In genomic region chr10:44993226-44993921, GRCh38 we compare ENCODE assay signal across 14 cellular contexts. TPM values are rescaled to one million over a fixed set of nuclear protein-coding genes. Genes with fewer than 3 reads are reported as not detected.
DNase-seq lines count a peak whose midpoint lies in the region; ATAC-seq, FAIRE-seq and TF ChIP-seq lines count a peak whose summit lies in the region.
"Had no signal": no experiment of that assay in that cellular context is flagged by ENCODE, and none has a peak within 500 bp of the region (broad histone marks: within the 10 kb centered on the region; RNA-seq: fewer than 3 reads in every experiment).

No MANE protein-coding gene starts in this region.

- no peak for DNase-seq in IMR-90
- DNase-seq in astrocyte (ENCODE audit: low read depth): no peak
- no peak for DNase-seq in lower lobe of right lung
- no peak for DNase-seq in stomach
- no peak for DNase-seq in activated CD4-positive, CD25-positive, alpha-beta regulatory T cell treated with anti-CD3 and anti-CD28 coated beads, Interleukin-2, amount 50 U/mL, for 72 hours
- no peak for DNase-seq in NCI-H82 (lab: John Stamatoyannopoulos, UW)
- DNase-seq in NCI-H2196 treated with DMSO at 0.1 percent for 48 hours (lab: John Stamatoyannopoulos, UW; ENCODE audit: unreplicated experiment): no peak
- DNase-seq: activated CD4-positive, alpha-beta T cell treated with anti-CD3 and anti-CD28 coated beads, Interleukin-2, amount 50 U/mL, for 48 hours; kidney glomerular epithelial cell; NCI-H2107; OCI-M1 had no signal

- peak overlapping the region; percentile 77 for H3K9ac ChIP-seq in IMR-90 (ENCODE audit: low read depth, low read length)
- H3K9ac ChIP-seq in astrocyte (ENCODE audit: low read length): no peak overlapping the region

- H3K56ac ChIP-seq in IMR-90 (ENCODE audit: extremely low read depth, insufficient read depth, low read length): peak overlapping the region; percentile 88

- H3K4me1 ChIP-seq in IMR-90 (ENCODE audit: control insufficient read depth, insufficient read depth, low read length) (peaks cover 51% of the 10 kb centered on the region), astrocyte (ENCODE audit: insufficient read depth, low read length) (no peaks in the 10 kb centered on the region), lower lobe of right lung (peaks cover 72% of the 10 kb centered on the region), stomach (peaks cover 35 to 74% (median 69%) of the 10 kb centered on the region in 4 donors)

- H3K4me2 ChIP-seq in IMR-90 (ENCODE audit: low read depth, low read length): no peak overlapping the region; the same call in 1 of the 2 replicates
- H3K4me2 ChIP-seq in astrocyte (ENCODE audit: low read length): no peak overlapping the region

- H4K5ac ChIP-seq in IMR-90 (ENCODE audit: low read depth, low read length): peak overlapping the region; percentile 96

- dilution Hi-C loops in IMR-90 (cut with HindIII; ENCODE audit: low sequenced_read_pairs, unreplicated experiment): no loop called here

- H3K18ac ChIP-seq in IMR-90 (ENCODE audit: low read depth, low read length): peak overlapping the region; percentile 99

- no TSS peak for BruUV-seq in IMR-90 (replicated peaks; lab: Mats Ljungman, UMichigan)

- H4K20me1 ChIP-seq in IMR-90 (ENCODE audit: insufficient read depth, low read length) (no peaks in the 10 kb centered on the region), astrocyte (ENCODE audit: insufficient read depth, low read length) (no peaks in the 10 kb centered on the region)

- peak overlapping the region; percentile 93 for H3K23ac ChIP-seq in IMR-90 (ENCODE audit: low read depth, low read length)

- H3K9me3 ChIP-seq in IMR-90 (ENCODE audit: control insufficient read depth, insufficient read depth, low read length) (no peaks in the 10 kb centered on the region), astrocyte (ENCODE audit: insufficient read depth, low read depth, low read length) (no peaks in the 10 kb centered on the region), lower lobe of right lung (no peaks in the 10 kb centered on the region), stomach (no peaks in the 10 kb centered on the region)

- in situ Hi-C loops in IMR-90 (cut with MboI; ENCODE audit: low sequenced_read_pairs): loop anchor here (25.0 kb wide), 4 partner anchors 1019 to 1856 kb away; partner anchors contain the start of genes CSGALNACT2 and HNRNPF

- TF ChIP-seq CTCF in IMR-90 (conservative IDR thresholded peaks at IDR 0.05; ENCODE audit: low read depth, low read length): no peak
- no peak for TF ChIP-seq CTCF in astrocyte (IDR thresholded peaks at IDR 0.05; ENCODE audit: insufficient read depth, low read depth, low read length)
- no peak for TF ChIP-seq CTCF in lower lobe of right lung (IDR thresholded peaks at IDR 0.05)
- TF ChIP-seq CTCF in stomach (IDR thresholded peaks at IDR 0.05): no peak

- H3K4ac ChIP-seq in IMR-90 (ENCODE audit: low read depth, low read length): peak overlapping the region; percentile 99

- peak overlapping the region; percentile 53 for H3K27ac Mint-ChIP-seq in astrocyte (ENCODE audit: unreplicated experiment)
- H3K27ac Mint-ChIP-seq: activated naive CD4-positive, alpha-beta T cell treated with anti-CD3 and anti-CD28 coated beads, Interleukin-2, amount 50 U/mL, for 24 hours; dendritic cell treated with granulocyte-macrophage colony-stimulating factor and Interleukin-4, amounts not matched to agents 40 ng/mL and 50 ng/mL, for 4 days; stimulated activated naive CD8-positive, alpha-beta T cell treated with anti-CD3 and anti-CD28 coated beads, Interleukin-15, amount 100 ng/mL, for 72 hours had no signal

- peaks cover 48% of the 10 kb centered on the region for H3K9me1 ChIP-seq in IMR-90 (ENCODE audit: insufficient read depth, low read length)

- H3K4me3 ChIP-seq in IMR-90 (ENCODE audit: insufficient read depth, low read depth, low read length) (no peak overlapping the region), astrocyte (ENCODE audit: insufficient read depth, low read depth, low read length) (no peak overlapping the region), lower lobe of right lung (no peak overlapping the region), stomach (no peak overlapping the region)

- peaks cover 0 to 10% of the 10 kb centered on the region in 2 experiments; a peak in 1 of 4 replicates for H3K79me1 ChIP-seq in IMR-90 (ENCODE audit: low read depth in 1 of 2, low read length in 2 of 2)

- H2AK9ac ChIP-seq in IMR-90 (replicated peaks; ENCODE audit: low read depth, low read length, poor library complexity): peak overlapping the region; percentile 88

- POLR2A ChIA-PET in IMR-90 (lab: Charles Lee; ENCODE audit: unreplicated experiment): interaction anchor here (1.3 kb wide), 1 partner anchor 14 kb away, joined by 5 read pairs; the partner anchor contains the start of gene DEPP1

- intact Hi-C loops in IMR-90 (cut with micrococcal nuclease) (no loop called here), lower lobe of right lung (cut with DNase I) (no loop called here), stomach (cut with DNase I; ENCODE audit: low total_unique reads) (no loop called here)

- H3K14ac ChIP-seq in IMR-90 (replicated peaks; ENCODE audit: low read depth, low read length): peak overlapping the region; percentile 92

- no peaks in the 10 kb centered on the region for H3K79me2 ChIP-seq in astrocyte (ENCODE audit: insufficient read depth, low read length)

- H4K8ac ChIP-seq in IMR-90 (ENCODE audit: low read depth in 2 of 2, low read length in 2 of 2): peak overlapping the region; percentile 86 to 92

- H3K9me3 Mint-ChIP-seq in astrocyte (ENCODE audit: unreplicated experiment): no peaks in the 10 kb centered on the region
- H3K9me3 Mint-ChIP-seq: activated naive CD4-positive, alpha-beta T cell treated with anti-CD3 and anti-CD28 coated beads, Interleukin-2, amount 50 U/mL, for 24 hours; dendritic cell treated with granulocyte-macrophage colony-stimulating factor and Interleukin-4, amounts not matched to agents 40 ng/mL and 50 ng/mL, for 4 days; stimulated activated naive CD8-positive, alpha-beta T cell treated with anti-CD3 and anti-CD28 coated beads, Interleukin-15, amount 100 ng/mL, for 72 hours had no signal

- peak overlapping the region; percentile 98 for H2BK5ac ChIP-seq in IMR-90 (ENCODE audit: low read depth, low read length, poor library complexity, severe bottlenecking)

- H2BK20ac ChIP-seq in IMR-90 (ENCODE audit: low read depth, low read length): peak overlapping the region; percentile 98

- no peak overlapping the region for H3K4me3 Mint-ChIP-seq in astrocyte (ENCODE audit: unreplicated experiment)
- H3K4me3 Mint-ChIP-seq: activated naive CD4-positive, alpha-beta T cell treated with anti-CD3 and anti-CD28 coated beads, Interleukin-2, amount 50 U/mL, for 24 hours; dendritic cell treated with granulocyte-macrophage colony-stimulating factor and Interleukin-4, amounts not matched to agents 40 ng/mL and 50 ng/mL, for 4 days; stimulated activated naive CD8-positive, alpha-beta T cell treated with anti-CD3 and anti-CD28 coated beads, Interleukin-15, amount 100 ng/mL, for 72 hours had no signal

- WGBS in IMR-90 (ENCODE audit: extremely low coverage in 2 of 2, insufficient read length in 1 of 2), 2 experiments: 94% methylated on average over 8 of the region's 14 CpGs; no CpG with 5 or more reads in 1 of the 2 experiments
- WGBS in stomach, 5 donors: 88 to 96% (median 92%) methylated on average over 4 to 14 of the region's 14 CpGs

- no peak for TF ChIP-seq EP300 in stomach (IDR thresholded peaks at IDR 0.05)

- H3K4me1 Mint-ChIP-seq in astrocyte (ENCODE audit: low read depth, unreplicated experiment): peaks cover 16% of the 10 kb centered on the region

- no peak for ATAC-seq in IMR-90 (ENCODE audit: low read depth)
- ATAC-seq in lower lobe of right lung: no peak
- ATAC-seq: stimulated activated naive CD8-positive, alpha-beta T cell treated with anti-CD3 and anti-CD28 coated beads, Interleukin-15, amount 100 ng/mL, for 72 hours had no signal

- no peak for TF ChIP-seq RAD21 in IMR-90 (IDR thresholded peaks at IDR 0.05; ENCODE audit: low read length)

- H4K91ac ChIP-seq in IMR-90 (ENCODE audit: insufficient read depth, low read depth, low read length): peak overlapping the region; percentile 98

- H3K36me3 ChIP-seq in IMR-90 (ENCODE audit: control insufficient read depth, insufficient read depth, low read length) (peaks cover 11% of the 10 kb centered on the region; the same call in 1 of the 2 replicates), astrocyte (ENCODE audit: insufficient read depth, low read length) (no peaks in the 10 kb centered on the region), lower lobe of right lung (peaks cover 57% of the 10 kb centered on the region), stomach (peaks cover 0 to 44% (median 28%) of the 10 kb centered on the region in 4 donors)

- TF ChIP-seq POLR2A in IMR-90 (IDR thresholded peaks at IDR 0.05; ENCODE audit: low read depth, low read length) (no peak), stomach (IDR thresholded peaks at IDR 0.05) (no peak)

- CTCF ChIA-PET in IMR-90 (lab: Yijun Ruan, JAX): no interaction called here

- peak overlapping the region; percentile 97 for H2BK15ac ChIP-seq in IMR-90 (ENCODE audit: low read depth, low read length)

- peak overlapping the region; percentile 99 for H2BK120ac ChIP-seq in IMR-90 (ENCODE audit: low read depth, low read length)

- peak overlapping the region; percentile 77 for H2AFZ ChIP-seq in IMR-90 (replicated peaks; ENCODE audit: low read length, poor library complexity)
- H2AFZ ChIP-seq in astrocyte (ENCODE audit: low read depth, low read length): no peak overlapping the region

- no peaks in the 10 kb centered on the region for H3K27me3 Mint-ChIP-seq in astrocyte (ENCODE audit: low read depth, unreplicated experiment)

- FAIRE-seq in astrocyte (lab: Jason Lieb, UNC): no peak

- H3K27ac ChIP-seq in IMR-90 (ENCODE audit: insufficient read depth, low read length) (peak overlapping the region; percentile 99), astrocyte (ENCODE audit: low read depth, low read length) (no peak overlapping the region), lower lobe of right lung (peak overlapping the region; percentile 38), stomach (peak overlapping the region in 3 of 5 donors; percentile 87 to 96 (median 95))

- peaks cover 29% of the 10 kb centered on the region for H3K36me3 Mint-ChIP-seq in astrocyte (ENCODE audit: low read depth, unreplicated experiment)

- H2AK5ac ChIP-seq in IMR-90 (ENCODE audit: low read depth, low read length): peak overlapping the region; percentile 97

- H3K27me3 ChIP-seq in IMR-90 (ENCODE audit: control insufficient read depth, insufficient read depth, low read length) (no peaks in the 10 kb centered on the region), astrocyte (ENCODE audit: insufficient read depth, low read length) (no peaks in the 10 kb centered on the region), lower lobe of right lung (ENCODE audit: low read depth) (no peaks in the 10 kb centered on the region), stomach (no peaks in the 10 kb centered on the region)

RNA-seq across cellular contexts. Expression of gene ZNF22, which starts 7.3 kb away (rescaled TPM):
- total RNA-seq in IMR-90 (2012; rRNA removed) (12.4 and 18.6 TPM in 2 replicates), astrocyte (10.9 and 12.0 TPM in 2 replicates), lower lobe of right lung (22.1 TPM), stomach (10 to 100 TPM in 3 of 5 donors, 1 to 10 TPM in 1, under 1 TPM in 1; 0.58 to 39.8 (median 13.4) TPM)
- polyA plus RNA-seq in IMR-90 (2012; rRNA removed) (8.4 and 10.6 TPM in 2 replicates), stomach (10 to 100 TPM; 12.1 to 23.5 (median 20.2) TPM)
- 1.7 and 2.4 TPM in 2 replicates for polyA plus RNA-seq in IMR-90 (2012; cell fraction: cytosol; rRNA removed)
- polyA plus RNA-seq in IMR-90 (2012; cell fraction: nucleus; rRNA removed; ENCODE audit: low replicate concordance): 0.39 and 4.0 TPM in 2 replicates

RNA-seq across cellular contexts. Expression of gene DEPP1, which starts 14.8 kb away (rescaled TPM):
- total RNA-seq in IMR-90 (2012; rRNA removed): 11.7 and 13.6 TPM in 2 replicates
- polyA plus RNA-seq in IMR-90 (2012; rRNA removed): 19.7 and 30.0 TPM in 2 replicates
- 16.4 and 30.1 TPM in 2 replicates for polyA plus RNA-seq in IMR-90 (2012; cell fraction: cytosol; rRNA removed)
- 18.4 and 24.2 TPM in 2 replicates for polyA plus RNA-seq in IMR-90 (2012; cell fraction: nucleus; rRNA removed; ENCODE audit: low replicate concordance)
- total RNA-seq in astrocyte: 6.6 and 8.0 TPM in 2 replicates
- 108 TPM for total RNA-seq in lower lobe of right lung
- 10 to 100 TPM in 4 of 5 donors, 1 to 10 TPM in 1; 9.8 to 72.9 (median 29.0) TPM for total RNA-seq in stomach
- polyA plus RNA-seq in stomach: 10 to 100 TPM; 24.4 to 65.1 (median 42.0) TPM

RNA-seq across cellular contexts. Expression of gene RASSF4, which starts 33.8 kb away (rescaled TPM):
- total RNA-seq in IMR-90 (2012; rRNA removed) (5.9 and 6.1 TPM in 2 replicates), astrocyte (69.9 and 83.0 TPM in 2 replicates), lower lobe of right lung (49.0 TPM), stomach (10 to 100 TPM in 4 of 5 donors, 1 to 10 TPM in 1; 7.8 to 74.5 (median 22.7) TPM)
- polyA plus RNA-seq in IMR-90 (2012; rRNA removed) (8.6 and 10.1 TPM in 2 replicates), stomach (10 to 100 TPM in 2 of 3 donors, 1 to 10 TPM in 1; 7.8 to 13.7 (median 10.4) TPM)
- 4.5 and 6.1 TPM in 2 replicates for polyA plus RNA-seq in IMR-90 (2012; cell fraction: cytosol; rRNA removed)
- polyA plus RNA-seq in IMR-90 (2012; cell fraction: nucleus; rRNA removed; ENCODE audit: low replicate concordance): 46.1 and 53.0 TPM in 2 replicates
